17 cellular contexts compared by ENCODE assay signal in the genomic region with DNA sequence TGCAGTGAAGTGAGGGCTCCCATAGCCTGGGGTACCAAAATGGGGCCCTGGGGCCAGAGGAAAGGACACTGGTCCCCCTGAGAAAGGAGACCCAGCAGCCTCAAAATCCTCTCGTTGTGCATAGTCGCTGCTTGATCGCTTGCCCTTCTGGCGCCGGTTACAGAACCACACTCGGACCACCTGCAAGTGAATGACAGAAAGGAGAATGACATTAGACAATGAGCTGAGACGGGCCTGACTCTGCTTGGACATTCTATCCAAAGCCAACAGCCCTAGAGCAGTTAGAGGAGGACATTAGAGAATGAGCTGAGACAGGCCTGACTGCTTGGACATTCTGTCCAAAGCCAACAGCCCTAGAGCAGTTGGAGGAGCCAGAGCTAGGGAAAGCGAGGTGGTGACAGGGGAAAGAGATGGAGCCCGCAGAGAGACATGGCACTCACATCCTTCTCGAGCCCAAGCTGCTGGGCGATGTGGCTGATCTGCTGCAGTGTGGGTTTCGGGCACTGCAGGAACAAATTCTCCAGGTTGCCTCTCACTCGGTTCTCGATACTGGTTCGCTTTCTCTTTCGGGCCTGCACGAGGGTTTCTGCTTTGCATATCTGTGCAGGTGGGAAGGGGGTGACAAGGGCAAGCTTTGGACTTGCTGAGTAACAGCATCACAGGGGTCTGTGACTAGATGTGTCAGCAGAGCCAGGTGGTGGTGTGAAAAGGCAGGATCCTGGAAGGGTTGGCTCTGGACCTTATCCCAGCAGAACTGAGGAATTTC. TPM values are rescaled to one million over a fixed set of nuclear protein-coding genes. Genes with fewer than 3 reads are reported as not detected.
DNase-seq lines count a peak whose midpoint lies in the region; ATAC-seq and TF ChIP-seq lines count a peak whose summit lies in the region.
"Not testable (repeated sequence)": the region's sequence is repeated elsewhere in the genome, so short reads cannot be mapped to it uniquely, and the experiment has no call there.
"Had no signal": no experiment of that assay in that cellular context is flagged by ENCODE, and none has a peak within 500 bp of the region (broad histone marks: within the 10 kb centered on the region; RNA-seq: fewer than 3 reads in every experiment).

No MANE protein-coding gene starts in this region.

- TF ChIP-seq CTCF in GM12864 (IDR thresholded peaks at IDR 0.05; ENCODE audit: low read depth, low read length, missing control alignments) = not testable (repeated sequence)

- not testable (repeated sequence) for H3K9me3 Mint-ChIP-seq in activated CD4-positive, alpha-beta T cell treated with anti-CD3 and anti-CD28 coated beads, Interleukin-2, amount 10 ng/mL, durations not matched to agents 24 days and 14 days; naive B cell

- H3K27me3 ChIP-seq in HAP-1 (ENCODE audit: low read depth) = not testable (repeated sequence)

- not testable (repeated sequence) for H3K27me3 Mint-ChIP-seq in activated CD4-positive, alpha-beta T cell treated with anti-CD3 and anti-CD28 coated beads, Interleukin-2, amount 10 ng/mL, durations not matched to agents 24 days and 14 days; naive B cell

- ATAC-seq in GM18907 (IDR thresholded peaks at IDR 0.05; ENCODE audit: unreplicated experiment) (peak; percentile 67), GM19467 (IDR thresholded peaks at IDR 0.05; ENCODE audit: unreplicated experiment) (peak; percentile 65), HG03066 (IDR thresholded peaks at IDR 0.05; ENCODE audit: low read depth, unreplicated experiment) (peak; percentile 70), HG03571 (IDR thresholded peaks at IDR 0.05; ENCODE audit: unreplicated experiment) (peak; percentile 72), naive B cell (ENCODE audit: low read depth in 2 of 2) (peak; percentile 77 to 88)

- H3K36me3 ChIP-seq in HAP-1 (replicated peaks) = peaks cover 27% of the 10 kb centered on the region

- H3K4me3 ChIP-seq in GM12864 (ENCODE audit: low read depth, low read length) = peak overlapping the region; percentile 36
- H3K4me3 ChIP-seq in HAP-1 = peak overlapping the region; percentile 18; the same call in 1 of the 2 replicates

- peak overlapping the region; percentile 54 for H3K27ac Mint-ChIP-seq in activated CD4-positive, alpha-beta T cell treated with anti-CD3 and anti-CD28 coated beads, Interleukin-2, amount 10 ng/mL, durations not matched to agents 24 days and 14 days
- peak overlapping the region in 3 of 6 donors; percentile 17 to 81 (median 73) for H3K27ac Mint-ChIP-seq in naive B cell

- peaks cover 36% of the 10 kb centered on the region for H3K36me3 Mint-ChIP-seq in activated CD4-positive, alpha-beta T cell treated with anti-CD3 and anti-CD28 coated beads, Interleukin-2, amount 10 ng/mL, durations not matched to agents 24 days and 14 days (ENCODE audit: low read depth)
- not testable (repeated sequence) for H3K36me3 Mint-ChIP-seq in naive B cell

- in situ Hi-C loops in HAP-1 (cut with MboI; ENCODE audit: low sequenced_read_pairs) = not testable (repeated sequence)

- H3K9me3 ChIP-seq in HAP-1 = not testable (repeated sequence)

- not testable (repeated sequence) for H3K4me3 Mint-ChIP-seq in activated CD4-positive, alpha-beta T cell treated with anti-CD3 and anti-CD28 coated beads, Interleukin-2, amount 10 ng/mL, durations not matched to agents 24 days and 14 days
- peak overlapping the region in 2 of 8 donors; percentile 7 to 30 for H3K4me3 Mint-ChIP-seq in naive B cell

- peaks cover 33% of the 10 kb centered on the region for H3K4me1 Mint-ChIP-seq in activated CD4-positive, alpha-beta T cell treated with anti-CD3 and anti-CD28 coated beads, Interleukin-2, amount 10 ng/mL, durations not matched to agents 24 days and 14 days
- H3K4me1 Mint-ChIP-seq in naive B cell = peaks cover 6 to 10% (median 10%) of the 10 kb centered on the region in 3 donors

- DNase-seq in GM12864 (ENCODE audit: low read depth) = peak; percentile 68
- not testable (repeated sequence) for DNase-seq in HAP-1 (ENCODE audit: low spot score in 2 of 2); activated CD4-positive, alpha-beta T cell treated with anti-CD3 and anti-CD28 coated beads, Interleukin-2, amount 10 ng/mL, durations not matched to agents 24 days and 14 days; naive B cell

- intact Hi-C loops in activated CD4-positive, alpha-beta T cell treated with anti-CD3 and anti-CD28 coated beads, Interleukin-2, amount 10 ng/mL, durations not matched to agents 24 days and 14 days (cut with micrococcal nuclease) = not testable (repeated sequence)

- H3K4me1 ChIP-seq in HAP-1 = not testable (repeated sequence)

RNA-seq across cellular contexts. Expression of a gene that starts 5.6 kb away (rescaled TPM):
- not detected in 2 replicates for total RNA-seq in activated CD4-positive, alpha-beta T cell treated with anti-CD3 and anti-CD28 coated beads, Interleukin-2, amount 10 ng/mL, durations not matched to agents 24 days and 14 days
- under 1 TPM in 2 of 6 donors, not detected in 4; 0.25 to 0.40 TPM for polyA plus RNA-seq in naive B cell (ENCODE audit: low read depth in 6 of 6)
- total RNA-seq: ascending aorta; CD8-positive, alpha-beta T cell; neural crest cell had no signal

RNA-seq across cellular contexts. Expression of a gene that starts 6.5 kb away (rescaled TPM):
- 79.5 and 82.6 TPM in 2 replicates for total RNA-seq in activated CD4-positive, alpha-beta T cell treated with anti-CD3 and anti-CD28 coated beads, Interleukin-2, amount 10 ng/mL, durations not matched to agents 24 days and 14 days
- polyA plus RNA-seq in naive B cell (ENCODE audit: low read depth in 6 of 6) = 10 to 100 TPM in 4 of 6 donors, 1 to 10 TPM in 2; 8.4 to 12.3 (median 11.5) TPM

RNA-seq across cellular contexts. Expression of a gene that starts 7.3 kb away (rescaled TPM):
- total RNA-seq in activated CD4-positive, alpha-beta T cell treated with anti-CD3 and anti-CD28 coated beads, Interleukin-2, amount 10 ng/mL, durations not matched to agents 24 days and 14 days = 51.5 and 52.7 TPM in 2 replicates
- 1 to 10 TPM; 2.6 to 6.1 (median 4.5) TPM for polyA plus RNA-seq in naive B cell (ENCODE audit: low read depth in 6 of 6)

RNA-seq across cellular contexts. Expression of a gene that starts 26.0 kb away (rescaled TPM):
- not detected in 2 replicates for total RNA-seq in activated CD4-positive, alpha-beta T cell treated with anti-CD3 and anti-CD28 coated beads, Interleukin-2, amount 10 ng/mL, durations not matched to agents 24 days and 14 days
- polyA plus RNA-seq in naive B cell (ENCODE audit: low read depth in 6 of 6) = not detected
- total RNA-seq: activated CD8-positive, alpha-beta memory T cell treated with anti-CD3 and anti-CD28 coated beads for 36 hours; CD8-positive, alpha-beta T cell; chondrocyte; endodermal cell; mesenteric fat pad; neural crest cell; urinary bladder had no signal
- polyA plus RNA-seq: urinary bladder had no signal

RNA-seq across cellular contexts. Expression of a gene that starts 44.6 kb away (rescaled TPM):
- not detected in 2 replicates for total RNA-seq in activated CD4-positive, alpha-beta T cell treated with anti-CD3 and anti-CD28 coated beads, Interleukin-2, amount 10 ng/mL, durations not matched to agents 24 days and 14 days
- not detected for polyA plus RNA-seq in naive B cell (ENCODE audit: low read depth in 6 of 6)
- total RNA-seq: activated CD8-positive, alpha-beta memory T cell treated with anti-CD3 and anti-CD28 coated beads for 36 hours; ascending aorta; CD8-positive, alpha-beta T cell; endodermal cell; mesenteric fat pad; neural crest cell; stomach; urinary bladder had no signal
- polyA plus RNA-seq: urinary bladder had no signal
